ENCODE assay signal across 19 cellular contexts in genomic region chr4:7865533-7865932, GRCh38.
A peak's percentile ranks its signal among the peaks of the same experiment; 100 is the strongest.
DNase-seq lines count a peak whose midpoint lies in the region; ATAC-seq, FAIRE-seq and TF ChIP-seq lines count a peak whose summit lies in the region.
"Had no signal": no experiment of that assay in that cellular context is flagged by ENCODE, and none has a peak within 500 bp of the region (broad histone marks: within the 10 kb centered on the region; RNA-seq: fewer than 3 reads in every experiment).

No MANE protein-coding gene starts in this region.

- in situ Hi-C loops in HepG2 (cut with HindIII; ENCODE audit: extremely low pct_ligation_motif_present, low pct_unique_long_range_greater_than_20kb), result no loop called here

- H3K9ac ChIP-seq in HepG2 (ENCODE audit: insufficient read depth, low read depth, low read length), result no peak overlapping the region
- H3K9ac ChIP-seq: BLaER1 treated with 17β-estradiol and CSF1 and Interleukin-3, amounts not matched to agents 10 nM and 100 nM had no signal

- H3K9me3 Mint-ChIP-seq in memory B cell, result peaks cover 12% of the 10 kb centered on the region

- no TSS peak for BruUV-seq in HepG2 (replicated peaks; lab: Mats Ljungman, UMichigan)

- H2AFZ ChIP-seq in HepG2 (ENCODE audit: low read length), result no peak overlapping the region

- TF ChIP-seq EP300 in HepG2 (IDR thresholded peaks at IDR 0.05; ENCODE audit: low read depth in 2 of 2, low read length in 2 of 2), result no peak
- TF ChIP-seq EP300 in HepG2 (CRISPR knock-in tag; IDR thresholded peaks at IDR 0.05; ENCODE audit: borderline replicate concordance), result no peak

- FAIRE-seq in HepG2 (lab: Jason Lieb, UNC) (no peak), GM12891 (lab: Jason Lieb, UNC) (no peak)
- FAIRE-seq: G401.6 had no signal

- H3K4me3 ChIP-seq in HepG2 (replicated peaks in 1 of 3; ENCODE audit: insufficient read depth in 1 of 3, low read depth in 2 of 3, low read length in 3 of 3) (no peak overlapping the region), right lobe of liver (no peak overlapping the region)
- H3K4me3 ChIP-seq: BLaER1 treated with 17β-estradiol and CSF1 and Interleukin-3, amounts not matched to agents 10 nM and 100 nM; HAP-1; SK-N-MC had no signal

- no peaks in the 10 kb centered on the region for H3K79me2 ChIP-seq in HepG2 (ENCODE audit: insufficient read depth, low read length)

- no peaks in the 10 kb centered on the region; a peak in 1 of 5 replicates for H3K27me3 ChIP-seq in HepG2 (ENCODE audit: control insufficient read depth in 1 of 2, insufficient read depth in 2 of 2, low read length in 2 of 2)
- no peaks in the 10 kb centered on the region for H3K27me3 ChIP-seq in right lobe of liver
- H3K27me3 ChIP-seq: BLaER1 treated with 17β-estradiol and CSF1 and Interleukin-3, amounts not matched to agents 10 nM and 100 nM had no signal

- no peak for ATAC-seq in HepG2
- ATAC-seq in right lobe of liver, result no peak
- ATAC-seq in T-helper 17 cell, result peak; percentile 25
- peak; percentile 29 for ATAC-seq in memory B cell (ENCODE audit: low read depth)
- no peak for ATAC-seq in HG03571 (IDR thresholded peaks at IDR 0.05; ENCODE audit: unreplicated experiment)

- intact Hi-C loops in HepG2 (cut with micrococcal nuclease; ENCODE audit: unreplicated experiment) (no loop called here), right lobe of liver (cut with DNase I) (no loop called here)

- H3K27ac ChIP-seq in HepG2 (ENCODE audit: extremely low read length, insufficient read depth, low read length) (no peak overlapping the region), right lobe of liver (no peak overlapping the region)
- H3K27ac ChIP-seq: BLaER1 treated with 17β-estradiol and CSF1 and Interleukin-3, amounts not matched to agents 10 nM and 100 nM; SK-N-MC had no signal

- peaks cover 1 to 8% of the 10 kb centered on the region in 2 experiments; a peak in 2 of 5 replicates for H3K36me3 ChIP-seq in HepG2 (replicated peaks in 1 of 2; ENCODE audit: control insufficient read depth in 1 of 2, insufficient read depth in 2 of 2, low read length in 2 of 2)
- no peaks in the 10 kb centered on the region for H3K36me3 ChIP-seq in right lobe of liver
- H3K36me3 ChIP-seq: HAP-1 had no signal

- H3K36me3 Mint-ChIP-seq in T-helper 17 cell (ENCODE audit: low read depth) (no peaks in the 10 kb centered on the region), memory B cell (peaks cover 6% of the 10 kb centered on the region)

- H3K4me2 ChIP-seq in HepG2 (ENCODE audit: low read depth, low read length), result no peak overlapping the region
- H3K4me2 ChIP-seq: BLaER1 treated with 17β-estradiol and CSF1 and Interleukin-3, amounts not matched to agents 10 nM and 100 nM had no signal

- TF ChIP-seq CTCF in HepG2 (CRISPR knock-in tag; IDR thresholded peaks at IDR 0.05) (no peak), right lobe of liver (IDR thresholded peaks at IDR 0.05) (no peak)

- CTCF ChIA-PET in HepG2 (lab: Yijun Ruan, JAX; ENCODE audit: low intra/inter-chr PET ratio, low total read pairs), result no interaction called here

- H3K27me3 Mint-ChIP-seq in T-helper 17 cell (no peaks in the 10 kb centered on the region), memory B cell (peaks cover 7% of the 10 kb centered on the region)

- no peaks in the 10 kb centered on the region for H4K20me1 ChIP-seq in HepG2 (ENCODE audit: insufficient read depth, low read length)
- H4K20me1 ChIP-seq: BLaER1 treated with 17β-estradiol and CSF1 and Interleukin-3, amounts not matched to agents 10 nM and 100 nM had no signal

- TF ChIP-seq RAD21 in HepG2 (CRISPR knock-in tag; IDR thresholded peaks at IDR 0.05), result no peak

- H3K4me1 ChIP-seq in HepG2 (ENCODE audit: insufficient read depth, low read length), result peaks cover 7% of the 10 kb centered on the region
- H3K4me1 ChIP-seq in right lobe of liver, result no peaks in the 10 kb centered on the region
- H3K4me1 ChIP-seq: BLaER1 treated with 17β-estradiol and CSF1 and Interleukin-3, amounts not matched to agents 10 nM and 100 nM had no signal

- POLR2A ChIA-PET in HepG2 (lab: Yijun Ruan, JAX), result no interaction called here

- H3K27ac Mint-ChIP-seq in T-helper 17 cell, result no peak overlapping the region
- H3K27ac Mint-ChIP-seq in memory B cell, result no peak overlapping the region

- H3K9me3 ChIP-seq in HepG2 (ENCODE audit: low read length), result no peaks in the 10 kb centered on the region
- H3K9me3 ChIP-seq in right lobe of liver, result no peaks in the 10 kb centered on the region
- H3K9me3 ChIP-seq in T-helper 17 cell (ENCODE audit: control insufficient read depth, low read length, poor library complexity, severe bottlenecking), result no peaks in the 10 kb centered on the region
- H3K9me3 ChIP-seq: HAP-1 had no signal

- no peak for DNase-seq in HepG2 (ENCODE audit: low spot score)
- no peak for DNase-seq in right lobe of liver
- DNase-seq in T-helper 17 cell, result no peak
- DNase-seq in memory B cell (ENCODE audit: low spot score in 2 of 2), result no peak
- DNase-seq in pons (ENCODE audit: low spot score), result no peak
- no peak for DNase-seq in stimulated activated naive CD4-positive, alpha-beta T cell treated with Interleukin-2 at 50 U/mL for 16 hours (lab: John Stamatoyannopoulos, UW)
- DNase-seq in GM12891 (ENCODE audit: insufficient read length, low spot score), result no peak
- DNase-seq: DND-41, NCI-H1417 treated with DMSO at 0.1 percent for 48 hours, NCI-H187 treated with DMSO at 0.1 percent for 48 hours, NCI-H2227 treated with DMSO at 0.1 percent for 48 hours, NCI-H510A treated with DMSO at 0.1 percent for 48 hours, NCI-H774, SHP77 had no signal

- TF ChIP-seq POLR2A in HepG2 (IDR thresholded peaks at IDR 0.05; ENCODE audit: insufficient read depth in 1 of 2, low read depth in 2 of 2, low read length in 2 of 2), result no peak
- TF ChIP-seq POLR2A in right lobe of liver (IDR thresholded peaks at IDR 0.05), result no peak
- no peak for TF ChIP-seq POLR2A in GM12891 (IDR thresholded peaks at IDR 0.05; ENCODE audit: low read depth, low read length)

- H3K4me1 Mint-ChIP-seq in T-helper 17 cell (peaks cover 20% of the 10 kb centered on the region), memory B cell (peaks cover 5% of the 10 kb centered on the region)

- WGBS in HepG2 (ENCODE audit: low lambda C conversion rate), result 96% methylated on average over 5 of the region's 5 CpGs
- WGBS in right lobe of liver (ENCODE audit: insufficient coverage, low coverage, low lambda C conversion rate, missing lambda C conversion rate), result 82% methylated on average over 3 of the region's 5 CpGs

- H3K4me3 Mint-ChIP-seq in T-helper 17 cell (no peak overlapping the region), memory B cell (no peak overlapping the region)

TF ChIP-seq in HepG2, 621 proteins besides CTCF, POLR2A, EP300 and RAD21:
- 0 out of 2 replicates have a peak, but pooled peaks have one; percentile 16 for TF ChIP-seq MAFF (IDR thresholded peaks at IDR 0.05; ENCODE audit: low read depth, low read length)
- no peak for TF ChIP-seq ZNF788 (CRISPR knock-in tag; IDR thresholded peaks at IDR 0.05; ENCODE audit: borderline replicate concordance)
- peak; percentile 46 to 51; a peak in 3 of 4 replicates for TF ChIP-seq MAFK (conservative IDR thresholded peaks at IDR 0.05 in 1 of 2, IDR thresholded peaks at IDR 0.05 in 1 of 2; ENCODE audit: low read length in 2 of 2)
TF ChIP-seq in HepG2: peak in this region for 2.

TF ChIP-seq in GM12891, 5 proteins besides CTCF, POLR2A, EP300 and RAD21:
- TF ChIP-seq PAX5 (IDR thresholded peaks at IDR 0.05; ENCODE audit: insufficient read depth, low read length, severe bottlenecking) (no peak), POLR2AphosphoS5 (IDR thresholded peaks at IDR 0.05; ENCODE audit: low read depth, low read length) (no peak), SPI1 (IDR thresholded peaks at IDR 0.05; ENCODE audit: low read depth, low read length) (no peak), POU2F2 (IDR thresholded peaks at IDR 0.05; ENCODE audit: low read depth, low read length) (no peak), TAF1 (IDR thresholded peaks at IDR 0.05; ENCODE audit: low read depth, low read length) (no peak)

Comparison
In these comparisons a context has a peak if more than half of its experiments do, and no peak if none do; other contexts are left out.
1. ATAC-seq: peak in T-helper 17 cell (single experiment) and memory B cell (single experiment); none in HepG2 (single experiment), right lobe of liver (0 of 4) and HG03571 (single experiment).